In genomic region chr1:152459596-152460528, GRCh38 we compare ENCODE assay signal across 8 cellular contexts. TPM values are rescaled to one million over a fixed set of nuclear protein-coding genes. Genes with fewer than 3 reads are reported as not detected.
DNase-seq lines count a peak whose midpoint lies in the region; ATAC-seq and TF ChIP-seq lines count a peak whose summit lies in the region.

No MANE protein-coding gene starts in this region.

- peaks cover 33% of the 10 kb centered on the region for H3K9me3 Mint-ChIP-seq in mesothelial cell of epicardium

- peak; percentile 98 for ATAC-seq in HG02610 (IDR thresholded peaks at IDR 0.05; ENCODE audit: unreplicated experiment)

- H3K27ac Mint-ChIP-seq in mesothelial cell of epicardium: no peak overlapping the region

- H3K27me3 Mint-ChIP-seq in mesothelial cell of epicardium (ENCODE audit: low read depth): no peaks in the 10 kb centered on the region

- H3K27ac ChIP-seq in coronary artery: peak overlapping the region in 1 of 2 donors; percentile 4

- no peak overlapping the region for H3K4me3 Mint-ChIP-seq in mesothelial cell of epicardium

- H3K4me1 Mint-ChIP-seq in mesothelial cell of epicardium: no peaks in the 10 kb centered on the region

- TF ChIP-seq CTCF in GM12801 (IDR thresholded peaks at IDR 0.05; ENCODE audit: extremely low read depth, insufficient read length) (peak; percentile 67), coronary artery (IDR thresholded peaks at IDR 0.05) (peak; percentile 63), mesothelial cell of epicardium (IDR thresholded peaks at IDR 0.05; ENCODE audit: unreplicated experiment) (peak; percentile 53)

- peak; percentile 84 for DNase-seq in A172 (ENCODE audit: low spot score)
- DNase-seq in NCI-H1105 treated with DMSO at 0.1 percent for 48 hours (lab: John Stamatoyannopoulos, UW): peak; percentile 30
- peak; percentile 53 to 67 for DNase-seq in activated CD4-positive, alpha-beta T cell treated with anti-CD3 and anti-CD28 coated beads for 24 hours (ENCODE audit: low read depth in 2 of 2)
- DNase-seq in coronary artery (ENCODE audit: low spot score): no peak
- DNase-seq in mesothelial cell of epicardium (ENCODE audit: low spot score in 2 of 2, unreplicated experiment in 2 of 2): no peak
- DNase-seq in stimulated activated CD8-positive, alpha-beta memory T cell treated with anti-CD3 and anti-CD28 coated beads, Interleukin-4, amount 100 ng/mL, for 24 hours (ENCODE audit: low read depth): peak; percentile 59

- peak overlapping the region; percentile 47 for H3K4me3 ChIP-seq in coronary artery

- peaks cover 3% of the 10 kb centered on the region for H3K36me3 Mint-ChIP-seq in mesothelial cell of epicardium

RNA-seq across cellular contexts. Expression of gene CRNN, which starts 45.8 kb away (rescaled TPM):
- not detected in 2 replicates for total RNA-seq in A172 (2014; rRNA removed; shearing (Covaris generic))
- not detected in 3 replicates for total RNA-seq in mesothelial cell of epicardium

RNA-seq across cellular contexts. Expression of gene LCE5A, which starts 50.7 kb away (rescaled TPM):
- total RNA-seq in A172 (2014; rRNA removed; shearing (Covaris generic)): not detected in 2 replicates
- not detected in 3 replicates for total RNA-seq in mesothelial cell of epicardium

RNA-seq across cellular contexts. Expression of gene CRCT1, which starts 54.4 kb away (rescaled TPM):
- not detected in 2 replicates for total RNA-seq in A172 (2014; rRNA removed; shearing (Covaris generic))
- total RNA-seq in mesothelial cell of epicardium: not detected in 3 replicates

Comparison
In these comparisons a context has a peak if more than half of its experiments do, and no peak if none do; other contexts are left out.
1. DNase-seq: peak in A172 (single experiment), NCI-H1105 treated with DMSO at 0.1 percent for 48 hours (single experiment), activated CD4-positive, alpha-beta T cell treated with anti-CD3 and anti-CD28 coated beads for 24 hours (2 of 2) and stimulated activated CD8-positive, alpha-beta memory T cell treated with anti-CD3 and anti-CD28 coated beads, Interleukin-4, amount 100 ng/mL, for 24 hours (single experiment); none in coronary artery (single experiment) and mesothelial cell of epicardium (0 of 2).
2. Peak in every context shown above with its lines, with median percentiles within 50 percentile points of each other: CTCF ChIP-seq.